In the genomic region with DNA sequence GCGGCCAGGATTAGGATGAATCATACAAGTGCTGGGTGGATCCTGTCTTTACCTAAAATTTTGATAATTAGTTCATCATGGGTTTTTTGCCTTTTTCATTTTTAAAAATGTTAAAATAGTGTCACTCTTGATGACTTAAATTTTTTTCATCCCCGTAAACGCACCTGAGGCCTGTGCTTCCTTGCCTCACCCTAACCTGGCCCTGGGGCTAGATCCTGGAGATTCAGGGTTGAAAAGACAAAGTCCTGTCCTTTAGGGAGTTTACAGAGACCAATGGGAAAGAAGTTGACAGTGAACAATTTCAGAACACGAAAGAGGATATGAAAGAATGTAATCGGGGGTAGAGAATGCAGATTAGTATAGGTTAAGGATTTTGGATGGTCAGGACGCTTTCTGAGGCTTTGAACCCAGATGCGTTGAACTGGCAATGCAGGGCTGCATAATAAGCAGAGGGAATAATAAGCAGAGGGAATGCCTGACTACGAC, we compare ENCODE assay signal across 1 cellular context.
A peak's percentile ranks its signal among the peaks of the same experiment; 100 is the strongest.
TF ChIP-seq lines count a peak whose summit lies in the region.

No MANE protein-coding gene starts in this region.

TF ChIP-seq in HEK293, 187 proteins besides CTCF, POLR2A, EP300 and RAD21 (continued from another document):
- TF ChIP-seq ZBTB10 (tag by site-specific recombination; IDR thresholded peaks at IDR 0.05): no peak
- TF ChIP-seq, protein P1, sequence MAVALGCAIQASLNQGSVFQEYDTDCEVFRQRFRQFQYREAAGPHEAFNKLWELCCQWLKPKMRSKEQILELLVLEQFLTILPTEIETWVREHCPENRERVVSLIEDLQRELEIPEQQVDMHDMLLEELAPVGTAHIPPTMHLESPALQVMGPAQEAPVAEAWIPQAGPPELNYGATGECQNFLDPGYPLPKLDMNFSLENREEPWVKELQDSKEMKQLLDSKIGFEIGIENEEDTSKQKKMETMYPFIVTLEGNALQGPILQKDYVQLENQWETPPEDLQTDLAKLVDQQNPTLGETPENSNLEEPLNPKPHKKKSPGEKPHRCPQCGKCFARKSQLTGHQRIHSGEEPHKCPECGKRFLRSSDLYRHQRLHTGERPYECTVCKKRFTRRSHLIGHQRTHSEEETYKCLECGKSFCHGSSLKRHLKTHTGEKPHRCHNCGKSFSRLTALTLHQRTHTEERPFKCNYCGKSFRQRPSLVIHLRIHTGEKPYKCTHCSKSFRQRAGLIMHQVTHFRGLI (tag by site-specific recombination; IDR thresholded peaks at IDR 0.05): no peak
- TF ChIP-seq ZEB2 (tag by site-specific recombination; IDR thresholded peaks at IDR 0.05): no peak
- TF ChIP-seq SCRT1 (tag by site-specific recombination; IDR thresholded peaks at IDR 0.05; ENCODE audit: borderline replicate concordance): peak; percentile 53; the same call in 1 of the 2 replicates
- TF ChIP-seq ZNF112 (tag by site-specific recombination; IDR thresholded peaks at IDR 0.05): no peak
- no peak for TF ChIP-seq ZNF701 (tag by site-specific recombination; IDR thresholded peaks at IDR 0.05)
- TF ChIP-seq HOXC10 (CRISPR knock-in tag; IDR thresholded peaks at IDR 0.05): no peak
- peak; percentile 59 for TF ChIP-seq PRDM6 (tag by site-specific recombination; IDR thresholded peaks at IDR 0.05)
- TF ChIP-seq ZNF24 (tag by site-specific recombination; IDR thresholded peaks at IDR 0.05): no peak
- TF ChIP-seq SP2 (tag by site-specific recombination; IDR thresholded peaks at IDR 0.05): no peak
- peak; percentile 93 for TF ChIP-seq ZBTB17 (tag by site-specific recombination; IDR thresholded peaks at IDR 0.05)
- TF ChIP-seq ZNF366 (tag by site-specific recombination; conservative IDR thresholded peaks at IDR 0.05): peak; percentile 82; the same call in 1 of the 2 replicates
- TF ChIP-seq RBAK (tag by site-specific recombination; IDR thresholded peaks at IDR 0.05): no peak
- TF ChIP-seq ZNF350 (tag by site-specific recombination; IDR thresholded peaks at IDR 0.05): peak; percentile 81; the same call in 1 of the 2 replicates
- TF ChIP-seq, protein P2, sequence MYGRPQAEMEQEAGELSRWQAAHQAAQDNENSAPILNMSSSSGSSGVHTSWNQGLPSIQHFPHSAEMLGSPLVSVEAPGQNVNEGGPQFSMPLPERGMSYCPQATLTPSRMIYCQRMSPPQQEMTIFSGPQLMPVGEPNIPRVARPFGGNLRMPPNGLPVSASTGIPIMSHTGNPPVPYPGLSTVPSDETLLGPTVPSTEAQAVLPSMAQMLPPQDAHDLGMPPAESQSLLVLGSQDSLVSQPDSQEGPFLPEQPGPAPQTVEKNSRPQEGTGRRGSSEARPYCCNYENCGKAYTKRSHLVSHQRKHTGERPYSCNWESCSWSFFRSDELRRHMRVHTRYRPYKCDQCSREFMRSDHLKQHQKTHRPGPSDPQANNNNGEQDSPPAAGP (tag by site-specific recombination; IDR thresholded peaks at IDR 0.05): peak; percentile 9; the same call in 1 of the 2 replicates
- no peak for TF ChIP-seq ZNF23 (tag by site-specific recombination; IDR thresholded peaks at IDR 0.05; ENCODE audit: borderline replicate concordance)
- TF ChIP-seq, protein P3, sequence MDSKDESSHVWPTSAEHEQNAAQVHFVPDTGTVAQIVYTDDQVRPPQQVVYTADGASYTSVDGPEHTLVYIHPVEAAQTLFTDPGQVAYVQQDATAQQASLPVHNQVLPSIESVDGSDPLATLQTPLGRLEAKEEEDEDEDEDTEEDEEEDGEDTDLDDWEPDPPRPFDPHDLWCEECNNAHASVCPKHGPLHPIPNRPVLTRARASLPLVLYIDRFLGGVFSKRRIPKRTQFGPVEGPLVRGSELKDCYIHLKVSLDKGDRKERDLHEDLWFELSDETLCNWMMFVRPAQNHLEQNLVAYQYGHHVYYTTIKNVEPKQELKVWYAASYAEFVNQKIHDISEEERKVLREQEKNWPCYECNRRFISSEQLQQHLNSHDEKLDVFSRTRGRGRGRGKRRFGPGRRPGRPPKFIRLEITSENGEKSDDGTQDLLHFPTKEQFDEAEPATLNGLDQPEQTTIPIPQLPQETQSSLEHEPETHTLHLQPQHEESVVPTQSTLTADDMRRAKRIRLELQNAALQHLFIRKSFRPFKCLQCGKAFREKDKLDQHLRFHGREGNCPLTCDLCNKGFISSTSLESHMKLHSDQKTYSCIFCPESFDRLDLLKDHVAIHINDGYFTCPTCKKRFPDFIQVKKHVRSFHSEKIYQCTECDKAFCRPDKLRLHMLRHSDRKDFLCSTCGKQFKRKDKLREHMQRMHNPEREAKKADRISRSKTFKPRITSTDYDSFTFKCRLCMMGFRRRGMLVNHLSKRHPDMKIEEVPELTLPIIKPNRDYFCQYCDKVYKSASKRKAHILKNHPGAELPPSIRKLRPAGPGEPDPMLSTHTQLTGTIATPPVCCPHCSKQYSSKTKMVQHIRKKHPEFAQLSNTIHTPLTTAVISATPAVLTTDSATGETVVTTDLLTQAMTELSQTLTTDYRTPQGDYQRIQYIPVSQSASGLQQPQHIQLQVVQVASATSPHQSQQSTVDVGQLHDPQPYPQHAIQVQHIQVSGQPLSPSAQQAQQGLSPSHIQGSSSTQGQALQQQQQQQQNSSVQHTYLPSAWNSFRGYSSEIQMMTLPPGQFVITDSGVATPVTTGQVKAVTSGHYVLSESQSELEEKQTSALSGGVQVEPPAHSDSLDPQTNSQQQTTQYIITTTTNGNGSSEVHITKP (tag by site-specific recombination; IDR thresholded peaks at IDR 0.05): peak; percentile 65
